ENCODE assay signal across 21 cellular contexts in the genomic region with DNA sequence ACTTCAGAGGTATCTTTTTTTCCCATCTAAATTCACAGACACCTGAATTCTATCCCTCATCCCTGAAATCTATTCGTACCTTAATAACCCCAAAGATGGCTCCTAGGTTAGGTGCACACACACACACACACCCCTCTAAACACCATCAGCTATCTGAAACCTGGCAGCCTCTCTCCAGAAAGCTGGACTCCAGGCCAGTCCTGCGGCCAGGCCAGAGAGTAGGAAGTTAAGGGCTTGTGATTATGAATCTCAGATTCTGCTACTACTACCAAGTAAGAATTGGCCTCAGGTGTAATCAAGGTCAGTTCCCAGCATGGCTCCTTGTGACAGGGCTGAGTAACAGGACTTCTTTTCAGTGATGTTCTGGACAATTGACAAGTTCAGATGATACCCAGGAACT.
"Had no signal": no experiment of that assay in that cellular context is flagged by ENCODE, and none has a peak within 500 bp of the region (broad histone marks: within the 10 kb centered on the region; RNA-seq: fewer than 3 reads in every experiment).

No MANE protein-coding gene starts in this region.

- H3K27ac ChIP-seq: neutrophil, pancreas, skin epidermis, spleen, testis, tibial artery had no signal

- H3K27me3 ChIP-seq: dorsolateral prefrontal cortex, neutrophil, pancreas, sigmoid colon, spleen, testis, tibial artery had no signal

- DNase-seq: dorsolateral prefrontal cortex; effector CD4-positive, alpha-beta T cell; hippocampal formation; immature natural killer cell; islet precursor cell; kidney glomerular epithelial cell; left colon; mucosa of descending colon; naive B cell; pancreas; spleen; stimulated activated CD4-positive, alpha-beta T cell treated with anti-CD3 and anti-CD28 coated beads, Interleukin-4, amount 100 ng/mL, for 4 hours; stimulated activated naive CD8-positive, alpha-beta T cell treated with anti-CD3 and anti-CD28 coated beads, Interleukin-15, Interleukin-2, amounts not matched to agents 100 U/mL and 50 U/mL, for 24 hours; testis; tibial artery had no signal

- H3K4me1 ChIP-seq: testis had no signal

- H3K36me3 ChIP-seq: neutrophil, pancreas, sigmoid colon, spleen, tibial artery had no signal

- H3K4me3 ChIP-seq: dorsolateral prefrontal cortex, lung, mucosa of descending colon, pancreas, sigmoid colon, skin epidermis, spleen, testis, tibial artery had no signal

- H3K9me3 ChIP-seq: mucosa of descending colon, neutrophil, pancreas, sigmoid colon, testis, tibial artery had no signal

- ATAC-seq: left colon; mucosa of descending colon; natural killer cell treated with Interleukin-12 subunit alpha and Interleukin-12 subunit beta and Interleukin-15 and Interleukin-18, amount 100 ng/mL, for 72 hours; pancreas; stimulated activated memory B cell treated with anti-CD40 and anti-IgM and Interleukin-4, amounts not matched to agents 10 μg/mL and 1 μg/mL and 100 μg/mL, for 72 hours; stimulated activated naive CD8-positive, alpha-beta T cell treated with anti-CD3 and anti-CD28 coated beads, Interleukin-15, Interleukin-2, amounts not matched to agents 100 U/mL and 50 U/mL, for 24 hours had no signal
